In genomic region chr22:30392661-30393321, GRCh38 we compare ENCODE assay signal across 1 cellular context.
TF ChIP-seq lines count a peak whose summit lies in the region.

No MANE protein-coding gene starts in this region.

TF ChIP-seq in K562, 482 proteins besides CTCF, POLR2A, EP300 and RAD21:
- TF ChIP-seq TCF3 (CRISPR knock-in tag; IDR thresholded peaks at IDR 0.05) (no peak), C11orf30 (IDR thresholded peaks at IDR 0.05; ENCODE audit: low read depth) (no peak), MTF1 (CRISPR knock-in tag; IDR thresholded peaks at IDR 0.05; ENCODE audit: borderline replicate concordance) (no peak), HNRNPL (IDR thresholded peaks at IDR 0.05; ENCODE audit: low read depth, low read length) (no peak), LCOR (CRISPR knock-in tag; IDR thresholded peaks at IDR 0.05) (no peak), HSF4 (CRISPR knock-in tag; IDR thresholded peaks at IDR 0.05; ENCODE audit: borderline replicate concordance) (no peak), SMARCE1 (IDR thresholded peaks at IDR 0.05) (no peak), SAFB2 (IDR thresholded peaks at IDR 0.05; ENCODE audit: borderline replicate concordance, low read depth, low read length, severe bottlenecking) (no peak), ZNF224 (CRISPR knock-in tag; IDR thresholded peaks at IDR 0.05) (no peak), NFE2L1 (tag; IDR thresholded peaks at IDR 0.05; ENCODE audit: borderline replicate concordance, low read depth) (no peak), PYGO2 (tag; IDR thresholded peaks at IDR 0.05) (no peak), SUPT5H (IDR thresholded peaks at IDR 0.05) (no peak), ESRRA (IDR thresholded peaks at IDR 0.05; ENCODE audit: borderline replicate concordance, low read depth) (no peak)
